ENCODE assay signal across 20 cellular contexts in genomic region chr4:41396869-41397268, GRCh38.
"Had no signal": no experiment of that assay in that cellular context is flagged by ENCODE, and none has a peak within 500 bp of the region (broad histone marks: within the 10 kb centered on the region; RNA-seq: fewer than 3 reads in every experiment).

No MANE protein-coding gene starts in this region.

- H3K4me3 Mint-ChIP-seq: effector memory CD8-positive, alpha-beta T cell; memory B cell; natural killer cell treated with Interleukin-12 subunit alpha and Interleukin-12 subunit beta and Interleukin-15 and Interleukin-18, amount 100 ng/mL, for 72 hours; type B pancreatic cell had no signal

- H3K4me1 Mint-ChIP-seq: memory B cell had no signal

- H3K36me3 Mint-ChIP-seq: memory B cell; natural killer cell treated with Interleukin-12 subunit alpha and Interleukin-12 subunit beta and Interleukin-15 and Interleukin-18, amount 100 ng/mL, for 72 hours had no signal

- H3K27ac Mint-ChIP-seq: effector memory CD8-positive, alpha-beta T cell; memory B cell; natural killer cell treated with Interleukin-12 subunit alpha and Interleukin-12 subunit beta and Interleukin-15 and Interleukin-18, amount 100 ng/mL, for 72 hours; type B pancreatic cell had no signal

- DNase-seq: effector memory CD8-positive, alpha-beta T cell; gastrocnemius medialis; glutamatergic neuron; islet precursor cell; left ventricle myocardium inferior; lower lobe of right lung; psoas muscle; sigmoid colon; stimulated activated CD4-positive, alpha-beta T cell treated with anti-CD3 and anti-CD28 coated beads, Interleukin-2, amount 100 ng/mL, for 24 hours; stimulated activated naive CD4-positive, alpha-beta T cell; stomach; substantia nigra had no signal

- H3K27ac ChIP-seq: epithelial cell of prostate, esophagus muscularis mucosa, left ventricle myocardium inferior, lower lobe of right lung, parathyroid adenoma, psoas muscle, sigmoid colon, skin epidermis, stomach, vagina had no signal

- H3K9me3 ChIP-seq: esophagus muscularis mucosa, gastrocnemius medialis, left ventricle myocardium inferior, lower lobe of right lung, psoas muscle, sigmoid colon, stomach, vagina had no signal

- H2AFZ ChIP-seq: parathyroid adenoma had no signal

- ATAC-seq: effector memory CD8-positive, alpha-beta T cell; natural killer cell treated with Interleukin-12 subunit alpha and Interleukin-12 subunit beta and Interleukin-15 and Interleukin-18, amount 100 ng/mL, for 72 hours had no signal

- H3K4me1 ChIP-seq: parathyroid adenoma, stomach, vagina had no signal

- H3K9me3 Mint-ChIP-seq: effector memory CD8-positive, alpha-beta T cell; type B pancreatic cell had no signal

- H3K27me3 Mint-ChIP-seq: effector memory CD8-positive, alpha-beta T cell; memory B cell; natural killer cell treated with Interleukin-12 subunit alpha and Interleukin-12 subunit beta and Interleukin-15 and Interleukin-18, amount 100 ng/mL, for 72 hours; type B pancreatic cell had no signal

- H3K9ac ChIP-seq: parathyroid adenoma had no signal

- H3K27me3 ChIP-seq: esophagus muscularis mucosa, gastrocnemius medialis, sigmoid colon, stomach, vagina had no signal

- H3K36me3 ChIP-seq: esophagus muscularis mucosa, gastrocnemius medialis, left ventricle myocardium inferior, lower lobe of right lung, sigmoid colon, stomach, vagina had no signal

- H3K4me3 ChIP-seq: esophagus muscularis mucosa, gastrocnemius medialis, left ventricle myocardium inferior, lower lobe of right lung, psoas muscle, sigmoid colon, skin epidermis, stomach, vagina had no signal
